Comparison of ENCODE assay signal across 10 cellular contexts in genomic region chr10:33122014-33122788, GRCh38.
DNase-seq lines count a peak whose midpoint lies in the region; TF ChIP-seq lines count a peak whose summit lies in the region.
"Had no signal": no experiment of that assay in that cellular context is flagged by ENCODE, and none has a peak within 500 bp of the region (broad histone marks: within the 10 kb centered on the region; RNA-seq: fewer than 3 reads in every experiment).

No MANE protein-coding gene starts in this region.

- no peaks in the 10 kb centered on the region for H3K27me3 ChIP-seq in trophoblast cell (ENCODE audit: insufficient read depth, low read length)

- no peak overlapping the region for H2BK5ac ChIP-seq in trophoblast cell (ENCODE audit: low read depth, low read length, poor library complexity)

- DNase-seq in DMS 273 treated with DMSO at 0.1 percent for 48 hours (lab: John Stamatoyannopoulos, UW) (peak; percentile 48), NCI-H1694 (lab: John Stamatoyannopoulos, UW) (peak; percentile 58), coronary artery (ENCODE audit: low spot score) (no peak), trophoblast cell (no peak), DMS114 treated with DMSO at 0.1 percent for 48 hours (lab: John Stamatoyannopoulos, UW; ENCODE audit: unreplicated experiment) (no peak), NCI-H146 (lab: John Stamatoyannopoulos, UW) (no peak), NCI-H2227 (lab: John Stamatoyannopoulos, UW; ENCODE audit: unreplicated experiment) (no peak)
- DNase-seq in stimulated activated CD4-positive, alpha-beta T cell treated with anti-CD3 and anti-CD28 coated beads, Interleukin-1b, Interleukin-23, amount 100 ng/mL, for 48 hours = no peak
- DNase-seq: endodermal cell, substantia nigra had no signal

- peak overlapping the region; percentile 35 for H3K4me3 ChIP-seq in coronary artery
- no peak overlapping the region for H3K4me3 ChIP-seq in trophoblast cell (ENCODE audit: low read depth, low read length)

- H2AK5ac ChIP-seq in trophoblast cell (ENCODE audit: low read length) = no peak overlapping the region

- peaks cover 0 to 6% of the 10 kb centered on the region in 2 experiments for H3K4me1 ChIP-seq in trophoblast cell (ENCODE audit: control insufficient read depth in 1 of 2, insufficient read depth in 2 of 2, low read length in 2 of 2)

- H3K27ac ChIP-seq in coronary artery = peak overlapping the region; percentile 25 to 30
- H3K27ac ChIP-seq in trophoblast cell (ENCODE audit: low read depth, low read length) = no peak overlapping the region

- H3K79me2 ChIP-seq in trophoblast cell (ENCODE audit: control insufficient read depth, insufficient read depth, low read length, poor library complexity) = no peaks in the 10 kb centered on the region

- H2AFZ ChIP-seq in trophoblast cell (ENCODE audit: insufficient read depth, low read length, poor library complexity) = peak overlapping the region; percentile 59

- no peak overlapping the region for H3K4ac ChIP-seq in trophoblast cell (ENCODE audit: low read depth, low read length)

- H3K9me3 ChIP-seq in trophoblast cell (ENCODE audit: insufficient read depth, low read depth, low read length) = no peaks in the 10 kb centered on the region

- H3K79me1 ChIP-seq in trophoblast cell (ENCODE audit: low read length) = peaks cover 1% of the 10 kb centered on the region

- H3K36me3 ChIP-seq in trophoblast cell (ENCODE audit: control insufficient read depth in 1 of 2, insufficient read depth in 2 of 2, low read length in 2 of 2) = no peaks in the 10 kb centered on the region

- no peak overlapping the region for H3K14ac ChIP-seq in trophoblast cell (ENCODE audit: low read length)

- no peak overlapping the region for H4K12ac ChIP-seq in trophoblast cell (ENCODE audit: low read depth, low read length)

- H2BK12ac ChIP-seq in trophoblast cell (ENCODE audit: low read length) = no peak overlapping the region

- no peak overlapping the region for H3K9ac ChIP-seq in trophoblast cell (ENCODE audit: low read length)

- TF ChIP-seq CTCF in coronary artery (IDR thresholded peaks at IDR 0.05) = no peak

- H3K23ac ChIP-seq in trophoblast cell (ENCODE audit: low read length) = no peak overlapping the region

- no peak overlapping the region for H3K4me2 ChIP-seq in trophoblast cell (ENCODE audit: low read length)

- no peak overlapping the region for H3K18ac ChIP-seq in trophoblast cell (ENCODE audit: low read length)

- no peak overlapping the region for H4K8ac ChIP-seq in trophoblast cell (ENCODE audit: low read depth, low read length)

- H2BK120ac ChIP-seq in trophoblast cell (ENCODE audit: insufficient read depth, low read length, poor library complexity) = no peak overlapping the region

- no peak overlapping the region for H4K91ac ChIP-seq in trophoblast cell (ENCODE audit: low read depth, low read length)

- no CpG with 5 or more reads among the region's 12 CpGs for WGBS in trophoblast cell (ENCODE audit: extremely low coverage, insufficient coverage, insufficient read length)

Comparison
In these comparisons a context has a peak if more than half of its experiments do, and no peak if none do; other contexts are left out.
1. DNase-seq: peak in DMS 273 treated with DMSO at 0.1 percent for 48 hours (single experiment) and NCI-H1694 (single experiment); none in coronary artery (single experiment), trophoblast cell (0 of 2), DMS114 treated with DMSO at 0.1 percent for 48 hours (single experiment), NCI-H146 (single experiment), NCI-H2227 (single experiment) and stimulated activated CD4-positive, alpha-beta T cell treated with anti-CD3 and anti-CD28 coated beads, Interleukin-1b, Interleukin-23, amount 100 ng/mL, for 48 hours (single experiment).